Comparison of ENCODE assay signal across 1 cellular context in the genomic region with DNA sequence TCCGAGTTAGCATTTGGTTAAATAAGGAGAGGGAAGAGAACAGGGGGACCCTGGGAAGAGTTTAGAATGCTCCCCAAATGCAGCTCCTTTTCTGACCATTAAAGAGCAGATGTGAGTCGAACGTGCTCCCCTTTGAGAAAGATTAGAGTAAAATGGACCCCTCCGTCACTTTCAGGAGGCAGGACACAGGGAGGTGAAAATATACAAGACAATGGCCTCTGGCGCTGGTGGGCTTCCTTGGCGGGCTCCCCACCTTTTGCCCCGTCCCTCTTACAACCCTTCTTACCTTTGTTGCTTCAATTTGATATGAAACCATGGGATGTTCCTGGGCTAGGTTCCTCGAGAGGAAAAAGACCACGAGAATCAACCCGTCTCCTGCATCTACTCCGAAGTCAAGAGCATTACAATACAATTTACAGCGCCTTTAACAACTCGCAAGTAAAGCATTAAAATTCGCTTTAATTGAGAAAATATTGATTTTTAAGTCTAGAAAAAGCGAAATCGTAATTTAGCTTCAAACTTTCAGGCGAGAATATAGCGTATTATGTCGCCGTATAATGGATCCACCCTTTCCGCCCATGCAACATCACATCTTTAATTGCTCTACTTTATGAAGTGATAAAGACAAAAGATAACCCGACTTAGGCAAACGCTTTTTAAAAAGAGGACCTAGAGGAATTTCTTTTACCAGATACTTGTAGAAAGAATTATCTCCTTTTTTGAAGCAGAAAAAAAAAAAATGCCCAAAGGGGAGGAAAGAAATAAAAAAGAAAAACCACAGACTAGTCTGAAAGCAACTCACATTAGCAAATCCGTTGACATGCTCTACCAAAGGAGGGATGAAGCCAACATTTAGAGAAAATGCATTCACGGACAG.
TF ChIP-seq lines count a peak whose summit lies in the region.

No MANE protein-coding gene starts in this region.

TF ChIP-seq in H1, 55 proteins besides CTCF, POLR2A, EP300 and RAD21 (continued from another document):
- TF ChIP-seq CBX8 (IDR thresholded peaks at IDR 0.05; ENCODE audit: borderline replicate concordance, low read depth, low read length): peak; percentile 43; the same call in 1 of the 2 replicates
- no peak for TF ChIP-seq KDM1A (IDR thresholded peaks at IDR 0.05; ENCODE audit: borderline replicate concordance, low read length)
- peak; percentile 78 for TF ChIP-seq EZH2 (IDR thresholded peaks at IDR 0.05; ENCODE audit: low read depth, low read length, severe bottlenecking)
- TF ChIP-seq MAFK (IDR thresholded peaks at IDR 0.05; ENCODE audit: low read depth, low read length): no peak
- TF ChIP-seq RNF2 (IDR thresholded peaks at IDR 0.05; ENCODE audit: borderline replicate concordance, low read depth, low read length, missing control alignments, poor library complexity, severe bottlenecking): peak; percentile 73
TF ChIP-seq in H1: peak in this region for 4.
